In genomic region chr16:153129-153521, GRCh38 we compare ENCODE assay signal across 6 cellular contexts. TPM values are rescaled to one million over a fixed set of nuclear protein-coding genes. Genes with fewer than 3 reads are reported as not detected.
DNase-seq lines count a peak whose midpoint lies in the region; ATAC-seq and FAIRE-seq lines count a peak whose summit lies in the region.
"Not testable (repeated sequence)": the region's sequence is repeated elsewhere in the genome, so short reads cannot be mapped to it uniquely, and the experiment has no call there.
"Had no signal": no experiment of that assay in that cellular context is flagged by ENCODE, and none has a peak within 500 bp of the region (broad histone marks: within the 10 kb centered on the region; RNA-seq: fewer than 3 reads in every experiment).

No MANE protein-coding gene starts in this region.

- DNase-seq in GM18507 (ENCODE audit: extremely low spot score, insufficient read length, low read depth); left lobe of liver (ENCODE audit: low spot score): not testable (repeated sequence)

- peak; percentile 95 for ATAC-seq in left lobe of liver

- FAIRE-seq in GM18507 (lab: Jason Lieb, UNC), result peak; percentile 38

RNA-seq across cellular contexts. Expression of gene HBZ, which starts 0.7 kb away (rescaled TPM):
- total RNA-seq in left lobe of liver, result 0.81 TPM
- total RNA-seq: activated naive CD4-positive, alpha-beta T cell treated with anti-CD3 and anti-CD28 coated beads, Interleukin-2, amount 50 U/mL, for 72 hours; cerebellum; kidney; OCI-LY7 had no signal

RNA-seq across cellular contexts. Expression of gene HBM, which starts 12.7 kb away (rescaled TPM):
- total RNA-seq in left lobe of liver, result 0.40 TPM
- total RNA-seq: activated naive CD4-positive, alpha-beta T cell treated with anti-CD3 and anti-CD28 coated beads, Interleukin-2, amount 50 U/mL, for 72 hours; kidney; OCI-LY7 had no signal

RNA-seq across cellular contexts. Expression of gene NPRL3, which starts 14.7 kb away (rescaled TPM):
- 14.9 TPM for total RNA-seq in left lobe of liver

RNA-seq across cellular contexts. Expression of gene HBA2, which starts 19.6 kb away (rescaled TPM):
- total RNA-seq in left lobe of liver, result 67.1 TPM
- total RNA-seq: activated naive CD4-positive, alpha-beta T cell treated with anti-CD3 and anti-CD28 coated beads, Interleukin-2, amount 50 U/mL, for 72 hours; OCI-LY7 had no signal

RNA-seq across cellular contexts. Expression of gene HBA1, which starts 23.4 kb away (rescaled TPM):
- total RNA-seq in left lobe of liver, result 112 TPM
- total RNA-seq: activated naive CD4-positive, alpha-beta T cell treated with anti-CD3 and anti-CD28 coated beads, Interleukin-2, amount 50 U/mL, for 72 hours; OCI-LY7 had no signal
